In genomic region chr9:94586814-94587213, GRCh38 we compare ENCODE assay signal across 13 cellular contexts. TPM values are rescaled to one million over a fixed set of nuclear protein-coding genes. Genes with fewer than 3 reads are reported as not detected.
DNase-seq lines count a peak whose midpoint lies in the region; ATAC-seq, FAIRE-seq and TF ChIP-seq lines count a peak whose summit lies in the region.
"Had no signal": no experiment of that assay in that cellular context is flagged by ENCODE, and none has a peak within 500 bp of the region (broad histone marks: within the 10 kb centered on the region; RNA-seq: fewer than 3 reads in every experiment).

No MANE protein-coding gene starts in this region.

- in situ Hi-C loops in HepG2 (cut with HindIII; ENCODE audit: extremely low pct_ligation_motif_present, low pct_unique_long_range_greater_than_20kb) = no loop called here

- TF ChIP-seq RAD21 in HepG2 (CRISPR knock-in tag; IDR thresholded peaks at IDR 0.05) = no peak

- no peak for TF ChIP-seq CTCF in KMS-11 (conservative IDR thresholded peaks at IDR 0.05; ENCODE audit: low read depth, low read length)
- TF ChIP-seq CTCF in HepG2 (CRISPR knock-in tag; IDR thresholded peaks at IDR 0.05) = no peak

- H3K4me1 ChIP-seq in KMS-11 (ENCODE audit: low read depth, poor library complexity, severe bottlenecking) (peaks cover 15% of the 10 kb centered on the region), HepG2 (ENCODE audit: insufficient read depth, low read length) (peaks cover 15% of the 10 kb centered on the region)

- no peak for TF ChIP-seq POLR2A in HepG2 (IDR thresholded peaks at IDR 0.05; ENCODE audit: insufficient read depth in 1 of 2, low read depth in 2 of 2, low read length in 2 of 2)

- ATAC-seq in HepG2 (peak; percentile 55), GM18909 (IDR thresholded peaks at IDR 0.05; ENCODE audit: poor library complexity, unreplicated experiment) (no peak), HG02759 (IDR thresholded peaks at IDR 0.05; ENCODE audit: unreplicated experiment) (no peak), HG02678 (IDR thresholded peaks at IDR 0.05; ENCODE audit: unreplicated experiment) (no peak)

- H3K9ac ChIP-seq in KMS-11 (peak overlapping the region; percentile 40), HepG2 (ENCODE audit: insufficient read depth, low read depth, low read length) (no peak overlapping the region)

- intact Hi-C loops in HepG2 (cut with micrococcal nuclease; ENCODE audit: unreplicated experiment) = no loop called here

- H3K9me3 ChIP-seq in HepG2 (ENCODE audit: low read length) = no peaks in the 10 kb centered on the region

- POLR2A ChIA-PET in HepG2 (lab: Yijun Ruan, JAX) = interaction anchor here (0.8 kb wide), 1 partner anchor 32 kb away, joined by 3 read pairs; the partner anchor contains the start of gene PCAT7

- H3K27me3 ChIP-seq in KMS-11 (ENCODE audit: insufficient read depth, low read depth) (no peaks in the 10 kb centered on the region), HepG2 (ENCODE audit: control insufficient read depth in 1 of 2, insufficient read depth in 2 of 2, low read length in 2 of 2) (peaks cover 3 to 21% of the 10 kb centered on the region in 2 experiments; a peak in 3 of 5 replicates)

- H4K20me1 ChIP-seq in KMS-11 (ENCODE audit: insufficient read depth) (no peaks in the 10 kb centered on the region), HepG2 (ENCODE audit: insufficient read depth, low read length) (no peaks in the 10 kb centered on the region)

- H3K27ac ChIP-seq in KMS-11 = peak overlapping the region; percentile 69
- H3K27ac ChIP-seq in HepG2 (ENCODE audit: extremely low read length, insufficient read depth, low read length) = no peak overlapping the region

- H3K4me3 ChIP-seq in KMS-11 (IDR thresholded peaks at IDR 0.05; ENCODE audit: insufficient read depth, low read depth, low read length) (no peak overlapping the region), HepG2 (replicated peaks in 1 of 3; ENCODE audit: insufficient read depth in 1 of 3, low read depth in 2 of 3, low read length in 3 of 3) (peak overlapping the region; percentile 15 to 45 (median 28); a peak in 3 of 6 replicates)

- 13% methylated on average over 5 of the region's 9 CpGs for WGBS in HepG2 (ENCODE audit: low lambda C conversion rate)

- DNase-seq in AG20443 (ENCODE audit: low spot score) (peak; percentile 65), astrocyte of the hippocampus (ENCODE audit: low read depth, low spot score) (peak; percentile 11), HepG2 (ENCODE audit: low spot score) (no peak)
- no peak for DNase-seq in stimulated activated CD4-positive, alpha-beta T cell treated with anti-CD3 and anti-CD28 coated beads, Interleukin-2, amount 100 ng/mL, for 48 hours
- DNase-seq: aorta; CD4-positive, alpha-beta memory T cell; kidney; NCI-H187 treated with DMSO at 0.1 percent for 48 hours; nephron progenitor cell had no signal

- FAIRE-seq in HepG2 (lab: Jason Lieb, UNC) = no peak
- FAIRE-seq: kidney had no signal

- TF ChIP-seq EP300 in HepG2 (IDR thresholded peaks at IDR 0.05; ENCODE audit: low read depth in 2 of 2, low read length in 2 of 2) = no peak
- no peak for TF ChIP-seq EP300 in HepG2 (CRISPR knock-in tag; IDR thresholded peaks at IDR 0.05; ENCODE audit: borderline replicate concordance)

- H3K4me2 ChIP-seq in KMS-11 = peak overlapping the region; percentile 90
- peak overlapping the region; percentile 76 for H3K4me2 ChIP-seq in HepG2 (ENCODE audit: low read depth, low read length)

- H3K79me2 ChIP-seq in KMS-11 (ENCODE audit: insufficient read depth, low read depth) = no peaks in the 10 kb centered on the region
- H3K79me2 ChIP-seq in HepG2 (ENCODE audit: insufficient read depth, low read length) = no peaks in the 10 kb centered on the region

- H2AFZ ChIP-seq in KMS-11 (ENCODE audit: low read depth) (peak overlapping the region; percentile 85), HepG2 (ENCODE audit: low read length) (no peak overlapping the region)

- BruUV-seq in HepG2 (replicated peaks; lab: Mats Ljungman, UMichigan) = no TSS peak

- H3K36me3 ChIP-seq in KMS-11 (ENCODE audit: insufficient read depth) (no peaks in the 10 kb centered on the region), HepG2 (replicated peaks in 1 of 2; ENCODE audit: control insufficient read depth in 1 of 2, insufficient read depth in 2 of 2, low read length in 2 of 2) (no peaks in the 10 kb centered on the region)

- CTCF ChIA-PET in HepG2 (lab: Yijun Ruan, JAX; ENCODE audit: low intra/inter-chr PET ratio, low total read pairs) = no interaction called here

TF ChIP-seq in HepG2, 621 proteins besides CTCF, POLR2A, EP300 and RAD21 (continues in another document):
- TF ChIP-seq ZNF530 (CRISPR knock-in tag; IDR thresholded peaks at IDR 0.05; ENCODE audit: low read depth) (no peak), ZFP36L1 (CRISPR knock-in tag; IDR thresholded peaks at IDR 0.05) (no peak)

RNA-seq across cellular contexts. Expression of gene FBP2, which starts 6.8 kb away (rescaled TPM):
- total RNA-seq in HepG2 (2016; rRNA removed; fragmentation: Illumina TruSeq; extraction: Trizol) = not detected in 2 replicates
- not detected in 2 replicates for total RNA-seq in HepG2 (2016; cell fraction: cytosol; rRNA removed; fragmentation: Illumina TruSeq; extraction: Trizol; ENCODE audit: low read depth)
- not detected in 2 replicates for total RNA-seq in HepG2 (2016; cell fraction: insoluble cytoplasmic fraction; rRNA removed; fragmentation: Illumina TruSeq; extraction: Trizol)
- not detected in 2 replicates for total RNA-seq in HepG2 (2016; cell fraction: membrane; rRNA removed; fragmentation: Illumina TruSeq; extraction: Trizol)
- not detected in 2 replicates for total RNA-seq in HepG2 (2016; cell fraction: nucleus; rRNA removed; fragmentation: Illumina TruSeq; extraction: Trizol)
- not detected in 2 replicates for polyA plus RNA-seq in HepG2 (2011; rRNA removed)
- not detected in 2 replicates for polyA plus RNA-seq in HepG2 (2011; cell fraction: cytosol; rRNA removed)
- polyA plus RNA-seq in HepG2 (2011; cell fraction: nucleus; rRNA removed) = not detected in 2 replicates
- polyA plus RNA-seq in HepG2 (2012) = 0.11 TPM in 1 of 2 replicates, not detected in the other
- not detected in 2 replicates for polyA plus RNA-seq in HepG2 (2016; cell fraction: cytosol; fragmentation: Illumina TruSeq; extraction: Trizol; ENCODE audit: low read depth)
- polyA plus RNA-seq in HepG2 (2016; cell fraction: insoluble cytoplasmic fraction; fragmentation: Illumina TruSeq; extraction: Trizol; ENCODE audit: low read depth) = not detected in 2 replicates
- polyA plus RNA-seq in HepG2 (2016; cell fraction: membrane; fragmentation: Illumina TruSeq; extraction: Trizol; ENCODE audit: low read depth) = not detected in 2 replicates
- polyA plus RNA-seq in HepG2 (2016; cell fraction: nucleus; fragmentation: Illumina TruSeq; extraction: Trizol; ENCODE audit: insufficient read depth, low read depth) = not detected in 2 replicates
- polyA minus RNA-seq in HepG2 (2011; rRNA and poly(A)+ RNA removed; ENCODE audit: low replicate concordance) = not detected in 2 replicates
- polyA minus RNA-seq in HepG2 (2011; cell fraction: cytosol; rRNA and poly(A)+ RNA removed) = not detected in 2 replicates
- not detected in 2 replicates for polyA minus RNA-seq in HepG2 (2011; cell fraction: nucleus; rRNA and poly(A)+ RNA removed)
- total RNA-seq: aorta; CD4-positive, alpha-beta memory T cell; kidney had no signal
- polyA plus RNA-seq: CD4-positive, alpha-beta memory T cell had no signal

RNA-seq across cellular contexts. Expression of gene PCAT7, which starts 31.9 kb away (rescaled TPM):
- total RNA-seq in HepG2 (2016; rRNA removed; fragmentation: Illumina TruSeq; extraction: Trizol) = 2.3 and 3.2 TPM in 2 replicates
- total RNA-seq in HepG2 (2016; cell fraction: cytosol; rRNA removed; fragmentation: Illumina TruSeq; extraction: Trizol; ENCODE audit: low read depth) = 0.62 and 0.71 TPM in 2 replicates
- 2.3 and 2.7 TPM in 2 replicates for total RNA-seq in HepG2 (2016; cell fraction: insoluble cytoplasmic fraction; rRNA removed; fragmentation: Illumina TruSeq; extraction: Trizol)
- total RNA-seq in HepG2 (2016; cell fraction: membrane; rRNA removed; fragmentation: Illumina TruSeq; extraction: Trizol) = 1.7 and 2.3 TPM in 2 replicates
- 2.2 and 2.9 TPM in 2 replicates for total RNA-seq in HepG2 (2016; cell fraction: nucleus; rRNA removed; fragmentation: Illumina TruSeq; extraction: Trizol)
- 3.8 and 3.9 TPM in 2 replicates for polyA plus RNA-seq in HepG2 (2011; rRNA removed)
- polyA plus RNA-seq in HepG2 (2011; cell fraction: cytosol; rRNA removed) = 2.4 and 3.8 TPM in 2 replicates
- 3.3 and 4.5 TPM in 2 replicates for polyA plus RNA-seq in HepG2 (2011; cell fraction: nucleus; rRNA removed)
- 3.1 and 3.5 TPM in 2 replicates for polyA plus RNA-seq in HepG2 (2012)
- 1.1 and 1.5 TPM in 2 replicates for polyA plus RNA-seq in HepG2 (2016; cell fraction: cytosol; fragmentation: Illumina TruSeq; extraction: Trizol; ENCODE audit: low read depth)
- 2.5 and 3.2 TPM in 2 replicates for polyA plus RNA-seq in HepG2 (2016; cell fraction: insoluble cytoplasmic fraction; fragmentation: Illumina TruSeq; extraction: Trizol; ENCODE audit: low read depth)
- 1.4 and 2.2 TPM in 2 replicates for polyA plus RNA-seq in HepG2 (2016; cell fraction: membrane; fragmentation: Illumina TruSeq; extraction: Trizol; ENCODE audit: low read depth)
- 3.5 and 3.8 TPM in 2 replicates for polyA plus RNA-seq in HepG2 (2016; cell fraction: nucleus; fragmentation: Illumina TruSeq; extraction: Trizol; ENCODE audit: insufficient read depth, low read depth)
- 2.2 and 3.5 TPM in 2 replicates for polyA minus RNA-seq in HepG2 (2011; rRNA and poly(A)+ RNA removed; ENCODE audit: low replicate concordance)
- 1.8 and 3.5 TPM in 2 replicates for polyA minus RNA-seq in HepG2 (2011; cell fraction: cytosol; rRNA and poly(A)+ RNA removed)
- polyA minus RNA-seq in HepG2 (2011; cell fraction: nucleus; rRNA and poly(A)+ RNA removed) = 6.2 and 8.3 TPM in 2 replicates
- total RNA-seq: CD4-positive, alpha-beta memory T cell had no signal
- polyA plus RNA-seq: CD4-positive, alpha-beta memory T cell had no signal

RNA-seq across cellular contexts. Expression of gene FBP1, which starts 52.5 kb away (rescaled TPM):
- 0.28 and 0.29 TPM in 2 replicates for total RNA-seq in HepG2 (2016; rRNA removed; fragmentation: Illumina TruSeq; extraction: Trizol)
- not detected in 2 replicates for total RNA-seq in HepG2 (2016; cell fraction: cytosol; rRNA removed; fragmentation: Illumina TruSeq; extraction: Trizol; ENCODE audit: low read depth)
- not detected in 2 replicates for total RNA-seq in HepG2 (2016; cell fraction: insoluble cytoplasmic fraction; rRNA removed; fragmentation: Illumina TruSeq; extraction: Trizol)
- total RNA-seq in HepG2 (2016; cell fraction: membrane; rRNA removed; fragmentation: Illumina TruSeq; extraction: Trizol) = 0.12 and 0.17 TPM in 2 replicates
- not detected in 2 replicates for total RNA-seq in HepG2 (2016; cell fraction: nucleus; rRNA removed; fragmentation: Illumina TruSeq; extraction: Trizol)
- polyA plus RNA-seq in HepG2 (2011; rRNA removed) = 0.22 and 0.53 TPM in 2 replicates
- polyA plus RNA-seq in HepG2 (2011; cell fraction: cytosol; rRNA removed) = 0.17 and 0.32 TPM in 2 replicates
- polyA plus RNA-seq in HepG2 (2011; cell fraction: nucleus; rRNA removed) = 0.14 TPM in 2 replicates
- polyA plus RNA-seq in HepG2 (2012) = 0.83 and 1.6 TPM in 2 replicates
- 0.16 and 0.26 TPM in 2 replicates for polyA plus RNA-seq in HepG2 (2016; cell fraction: cytosol; fragmentation: Illumina TruSeq; extraction: Trizol; ENCODE audit: low read depth)
- polyA plus RNA-seq in HepG2 (2016; cell fraction: insoluble cytoplasmic fraction; fragmentation: Illumina TruSeq; extraction: Trizol; ENCODE audit: low read depth) = 0.24 TPM in 1 of 2 replicates, not detected in the other
- polyA plus RNA-seq in HepG2 (2016; cell fraction: membrane; fragmentation: Illumina TruSeq; extraction: Trizol; ENCODE audit: low read depth) = 0.18 and 0.47 TPM in 2 replicates
- polyA plus RNA-seq in HepG2 (2016; cell fraction: nucleus; fragmentation: Illumina TruSeq; extraction: Trizol; ENCODE audit: insufficient read depth, low read depth) = not detected in 2 replicates
- 0.23 TPM in 1 of 2 replicates, not detected in the other for polyA minus RNA-seq in HepG2 (2011; rRNA and poly(A)+ RNA removed; ENCODE audit: low replicate concordance)
- not detected in 2 replicates for polyA minus RNA-seq in HepG2 (2011; cell fraction: cytosol; rRNA and poly(A)+ RNA removed)
- polyA minus RNA-seq in HepG2 (2011; cell fraction: nucleus; rRNA and poly(A)+ RNA removed) = not detected in 2 replicates

Comparison
In these comparisons a context has a peak if more than half of its experiments do, and no peak if none do; other contexts are left out.
1. DNase-seq: peak in AG20443 (single experiment) and astrocyte of the hippocampus (single experiment); none in HepG2 (single experiment) and stimulated activated CD4-positive, alpha-beta T cell treated with anti-CD3 and anti-CD28 coated beads, Interleukin-2, amount 100 ng/mL, for 48 hours (0 of 2).